In genomic region chr1:118101445-118101844, GRCh38 we compare ENCODE assay signal across 16 cellular contexts.
A peak's percentile ranks its signal among the peaks of the same experiment; 100 is the strongest.
DNase-seq lines count a peak whose midpoint lies in the region; ATAC-seq and TF ChIP-seq lines count a peak whose summit lies in the region.
"Had no signal": no experiment of that assay in that cellular context is flagged by ENCODE, and none has a peak within 500 bp of the region (broad histone marks: within the 10 kb centered on the region; RNA-seq: fewer than 3 reads in every experiment).

No MANE protein-coding gene starts in this region.

- DNase-seq in AG10803 (ENCODE audit: low read depth) = peak; percentile 61
- no peak for DNase-seq in GM23338 (ENCODE audit: low spot score)
- peak; percentile 41 for DNase-seq in SW480 (ENCODE audit: low spot score)
- no peak for DNase-seq in mucosa of descending colon
- DNase-seq in left ventricle myocardium superior = no peak
- no peak for DNase-seq in epidermal melanocyte (ENCODE audit: insufficient read length, low spot score)
- DNase-seq: activated naive CD4-positive, alpha-beta T cell treated with anti-CD3 and anti-CD28 coated beads for 36 hours; glutamatergic neuron; MM.1S; NCI-H446 treated with DMSO at 0.1 percent for 48 hours; SIG-M5; stimulated activated CD4-positive, alpha-beta T cell treated with anti-CD3 and anti-CD28 coated beads, Interleukin-4, amount 100 ng/mL, for 4 hours had no signal

- H3K9me3 Mint-ChIP-seq in GM23338 = no peaks in the 10 kb centered on the region
- H3K9me3 Mint-ChIP-seq: activated naive CD4-positive, alpha-beta T cell treated with anti-CD3 and anti-CD28 coated beads for 36 hours; stimulated activated memory B cell treated with anti-CD40 and anti-IgM and Interleukin-4, amounts not matched to agents 10 μg/mL and 1 μg/mL and 100 μg/mL, for 72 hours had no signal

- H2AFZ ChIP-seq in GM23338 = peak overlapping the region; percentile 76; the same call in 1 of the 2 replicates

- H3K4me1 Mint-ChIP-seq in GM23338 = peaks cover 6% of the 10 kb centered on the region; the same call in 2 of the 3 replicates
- H3K4me1 Mint-ChIP-seq: CD14-positive monocyte; stimulated activated memory B cell treated with anti-CD40 and anti-IgM and Interleukin-4, amounts not matched to agents 10 μg/mL and 1 μg/mL and 100 μg/mL, for 72 hours had no signal

- no peaks in the 10 kb centered on the region for H3K79me2 ChIP-seq in GM23338 (replicated peaks; ENCODE audit: insufficient read depth)

- H3K27me3 ChIP-seq in GM23338 (ENCODE audit: insufficient read depth) = no peaks in the 10 kb centered on the region

- 0 out of 2 replicates have a peak overlapping the region, but pooled peaks have one; percentile 12 for H3K4me2 ChIP-seq in GM23338

- 0 out of 2 replicates have a peak, but pooled peaks cover 15% of the 10 kb centered on the region for H3K4me1 ChIP-seq in GM23338 (ENCODE audit: insufficient read depth)
- peaks cover 9% of the 10 kb centered on the region for H3K4me1 ChIP-seq in mucosa of descending colon (ENCODE audit: low read depth)

- no peaks in the 10 kb centered on the region for H3K36me3 Mint-ChIP-seq in GM23338 (ENCODE audit: low read depth)
- H3K36me3 Mint-ChIP-seq: CD14-positive monocyte; stimulated activated memory B cell treated with anti-CD40 and anti-IgM and Interleukin-4, amounts not matched to agents 10 μg/mL and 1 μg/mL and 100 μg/mL, for 72 hours had no signal

- H3K36me3 ChIP-seq in GM23338 (ENCODE audit: insufficient read depth) (no peaks in the 10 kb centered on the region), mucosa of descending colon (ENCODE audit: low read depth) (no peaks in the 10 kb centered on the region)

- ATAC-seq in GM23338 = no peak
- peak; percentile 64 for ATAC-seq in mucosa of descending colon
- ATAC-seq in GM21526 (IDR thresholded peaks at IDR 0.05; ENCODE audit: low FRiP score, unreplicated experiment) = no peak
- ATAC-seq in left ventricle myocardium superior = no peak
- ATAC-seq in GM21423 (IDR thresholded peaks at IDR 0.05; ENCODE audit: unreplicated experiment) = no peak
- ATAC-seq: stimulated activated memory B cell treated with anti-CD40 and anti-IgM and Interleukin-4, amounts not matched to agents 10 μg/mL and 1 μg/mL and 100 μg/mL, for 72 hours had no signal

- no peaks in the 10 kb centered on the region for H3F3A ChIP-seq in GM23338 (replicated peaks; ENCODE audit: low read depth)

- no peak for TF ChIP-seq CTCF in AG10803 (conservative IDR thresholded peaks at IDR 0.05; ENCODE audit: low read length)
- no peak for TF ChIP-seq CTCF in GM23338 (conservative IDR thresholded peaks at IDR 0.05; ENCODE audit: low read depth in 2 of 2)
- TF ChIP-seq CTCF in mucosa of descending colon (IDR thresholded peaks at IDR 0.05) = no peak

- no peaks in the 10 kb centered on the region for H3K27me3 Mint-ChIP-seq in GM23338 (ENCODE audit: insufficient read depth, low read depth, poor library complexity)
- H3K27me3 Mint-ChIP-seq: stimulated activated memory B cell treated with anti-CD40 and anti-IgM and Interleukin-4, amounts not matched to agents 10 μg/mL and 1 μg/mL and 100 μg/mL, for 72 hours had no signal

- peaks cover 13% of the 10 kb centered on the region; the same call in 1 of the 2 replicates for H3K9me2 ChIP-seq in GM23338 (ENCODE audit: insufficient read depth)

- H3K27ac Mint-ChIP-seq in GM23338 = no peak overlapping the region
- H3K27ac Mint-ChIP-seq: activated naive CD4-positive, alpha-beta T cell treated with anti-CD3 and anti-CD28 coated beads for 36 hours; CD14-positive monocyte; stimulated activated memory B cell treated with anti-CD40 and anti-IgM and Interleukin-4, amounts not matched to agents 10 μg/mL and 1 μg/mL and 100 μg/mL, for 72 hours had no signal

- H4K20me1 ChIP-seq in GM23338 (replicated peaks; ENCODE audit: insufficient read depth) = no peaks in the 10 kb centered on the region

- no peaks in the 10 kb centered on the region for H3K9me3 ChIP-seq in mucosa of descending colon

- H3K4me3 Mint-ChIP-seq in GM23338 = no peak overlapping the region
- H3K4me3 Mint-ChIP-seq: activated naive CD4-positive, alpha-beta T cell treated with anti-CD3 and anti-CD28 coated beads for 36 hours; stimulated activated memory B cell treated with anti-CD40 and anti-IgM and Interleukin-4, amounts not matched to agents 10 μg/mL and 1 μg/mL and 100 μg/mL, for 72 hours had no signal

- intact Hi-C loops in mucosa of descending colon (cut with DNase I, micrococcal nuclease) (no loop called here), left ventricle myocardium superior (cut with micrococcal nuclease) (no loop called here)

- H3K27ac ChIP-seq in GM23338 (ENCODE audit: low read depth) = no peak overlapping the region

- H3K4me3 ChIP-seq in AG10803 (ENCODE audit: low read length) (no peak overlapping the region), GM23338 (no peak overlapping the region), mucosa of descending colon (no peak overlapping the region)

TF ChIP-seq in GM23338, 12 proteins besides CTCF, POLR2A, EP300 and RAD21:
- TF ChIP-seq CREB1 (CRISPR knock-in tag; IDR thresholded peaks at IDR 0.05; ENCODE audit: low read depth) (no peak), POLR2AphosphoS5 (IDR thresholded peaks at IDR 0.05; ENCODE audit: low read depth) (no peak)
TF ChIP-seq in GM23338: peak in this region for 0.

Comparison
In these comparisons a context has a peak if more than half of its experiments do, and no peak if none do; other contexts are left out.
1. DNase-seq: peak in AG10803 (single experiment) and SW480 (single experiment); none in GM23338 (single experiment), mucosa of descending colon (0 of 3), left ventricle myocardium superior (single experiment) and epidermal melanocyte (single experiment).